ENCODE assay signal across 16 cellular contexts in genomic region chr6:4772750-4773149, GRCh38.
"Had no signal": no experiment of that assay in that cellular context is flagged by ENCODE, and none has a peak within 500 bp of the region (broad histone marks: within the 10 kb centered on the region; RNA-seq: fewer than 3 reads in every experiment).

No MANE protein-coding gene starts in this region.

- H3K27me3 ChIP-seq: ascending aorta, breast epithelium, foreskin keratinocyte, transverse colon had no signal

- H3K27ac Mint-ChIP-seq: activated T-helper 17 cell treated with anti-CD3 and anti-CD28 coated beads, Interleukin-2, amount 50 U/mL, for 72 hours; nephron progenitor cell had no signal

- H3K27ac ChIP-seq: ascending aorta, breast epithelium, foreskin keratinocyte, prostate gland, skin epidermis, transverse colon had no signal

- H3K4me3 Mint-ChIP-seq: activated T-helper 17 cell treated with anti-CD3 and anti-CD28 coated beads, Interleukin-2, amount 50 U/mL, for 72 hours; nephron progenitor cell had no signal

- H3K36me3 ChIP-seq: ascending aorta, breast epithelium, prostate gland, transverse colon had no signal

- DNase-seq: activated CD4-positive, alpha-beta T cell treated with anti-CD3 and anti-CD28 coated beads, Interleukin-2, amount 50 U/mL, for 1 hour; activated naive CD4-positive, alpha-beta T cell treated with Interleukin-2 at 50 U/mL for 16 hours; cerebellar nuclear complex; effector memory CD4-positive, alpha-beta T cell; foreskin keratinocyte; nephron progenitor cell; right cardiac atrium; stimulated activated naive CD4-positive, alpha-beta T cell treated with Interleukin-2 at 50 U/mL for 16 hours; substantia nigra; SW 1271; transverse colon had no signal

- H3K4me3 ChIP-seq: ascending aorta, breast epithelium, prostate gland, skin epidermis, transverse colon had no signal

- H3K9me3 ChIP-seq: ascending aorta, breast epithelium, prostate gland, transverse colon had no signal

- H3K4me1 ChIP-seq: breast epithelium, foreskin keratinocyte, prostate gland had no signal

- ATAC-seq: activated T-helper 17 cell treated with anti-CD3 and anti-CD28 coated beads, Interleukin-2, amount 50 U/mL, for 72 hours; foreskin keratinocyte; right cardiac atrium had no signal
